8 cellular contexts compared by ENCODE assay signal in genomic region chr20:63830821-63831593, GRCh38. TPM values are rescaled to one million over a fixed set of nuclear protein-coding genes. Genes with fewer than 3 reads are reported as not detected.
A peak's percentile ranks its signal among the peaks of the same experiment; 100 is the strongest.
DNase-seq lines count a peak whose midpoint lies in the region; ATAC-seq and TF ChIP-seq lines count a peak whose summit lies in the region.

Gene ZBTB46 (minus strand): TSS chr20:63831264. CDS start chr20:63790757, 40,507 bp downstream.

- H3K27ac Mint-ChIP-seq in naive thymus-derived CD8-positive, alpha-beta T cell, result peak within 1 kb of the TSS in 4 of 10 donors; percentile 31 to 88 (median 63)

- peak within 1 kb of the TSS; percentile 72 to 95 (median 90) for H3K4me3 Mint-ChIP-seq in naive thymus-derived CD8-positive, alpha-beta T cell

- no peaks in the 10 kb centered on the region for H3K9me3 Mint-ChIP-seq in naive thymus-derived CD8-positive, alpha-beta T cell

- TF ChIP-seq CTCF in fibroblast of mammary gland (conservative IDR thresholded peaks at IDR 0.05; ENCODE audit: control insufficient read depth, insufficient read depth, low read depth, low read length), result no peak

- POLR2A ChIA-PET in naive thymus-derived CD8-positive, alpha-beta T cell (lab: Charles Lee), result no interaction called here

- peak within 1 kb of the TSS; percentile 25 for H3K4me3 ChIP-seq in fibroblast of mammary gland (ENCODE audit: control insufficient read depth, low read depth, low read length)

- peaks cover 8 to 13% (median 9%) of the 10 kb centered on the region in 4 donors for H3K4me1 Mint-ChIP-seq in naive thymus-derived CD8-positive, alpha-beta T cell

- peak; percentile 74 for DNase-seq in activated CD8-positive, alpha-beta memory T cell treated with anti-CD3 and anti-CD28 coated beads, Interleukin-2, amount 50 U/mL, for 48 hours
- DNase-seq in activated CD8-positive, alpha-beta memory T cell treated with anti-CD3 and anti-CD28 coated beads for 24 hours, result no peak
- DNase-seq in UCSD-AML1 (lab: John Stamatoyannopoulos, UW; ENCODE audit: unreplicated experiment) (peak; percentile 60), fibroblast of mammary gland (ENCODE audit: low read depth) (no peak), hippocampal formation (lab: John Stamatoyannopoulos, UW) (no peak), SKM-1 (lab: John Stamatoyannopoulos, UW; ENCODE audit: unreplicated experiment) (no peak)
- DNase-seq in naive thymus-derived CD8-positive, alpha-beta T cell, result no peak

- peak; percentile 50 for ATAC-seq in HG03342 (IDR thresholded peaks at IDR 0.05; ENCODE audit: unreplicated experiment)
- peak in 1 of 2 donors; percentile 33 for ATAC-seq in naive thymus-derived CD8-positive, alpha-beta T cell

- peaks cover 15 to 43% (median 26%) of the 10 kb centered on the region in 5 donors for H3K27me3 Mint-ChIP-seq in naive thymus-derived CD8-positive, alpha-beta T cell

- H3K36me3 Mint-ChIP-seq in naive thymus-derived CD8-positive, alpha-beta T cell, result peaks cover 0 to 5% (median 5%) of the 10 kb centered on the region in 3 donors

RNA-seq across cellular contexts. Expression of gene ZBTB46, which starts in this region (rescaled TPM):
- not detected for total RNA-seq in naive thymus-derived CD8-positive, alpha-beta T cell
- under 1 TPM; 0.06 to 0.08 (median 0.06) TPM for polyA plus RNA-seq in naive thymus-derived CD8-positive, alpha-beta T cell

Comparison
In these comparisons a context has a peak if more than half of its experiments do, and no peak if none do; other contexts are left out.
1. DNase-seq: peak in activated CD8-positive, alpha-beta memory T cell treated with anti-CD3 and anti-CD28 coated beads, Interleukin-2, amount 50 U/mL, for 48 hours (single experiment) and UCSD-AML1 (single experiment); none in activated CD8-positive, alpha-beta memory T cell treated with anti-CD3 and anti-CD28 coated beads for 24 hours (single experiment), fibroblast of mammary gland (single experiment), naive thymus-derived CD8-positive, alpha-beta T cell (0 of 10), hippocampal formation (0 of 2) and SKM-1 (single experiment).